2 cellular contexts compared by ENCODE assay signal in genomic region chr10:60618861-60619260, GRCh38.
TF ChIP-seq lines count a peak whose summit lies in the region.

No MANE protein-coding gene starts in this region.

TF ChIP-seq in Ishikawa, 13 proteins besides CTCF, POLR2A, EP300 and RAD21 (continued from another document):
- TF ChIP-seq YY1 (IDR thresholded peaks at IDR 0.05; ENCODE audit: low read depth) = no peak
- TF ChIP-seq NFIC (IDR thresholded peaks at IDR 0.05) = no peak
- TF ChIP-seq TAF1 (IDR thresholded peaks at IDR 0.05; ENCODE audit: low read depth) = no peak

TF ChIP-seq in H1, 55 proteins besides CTCF, POLR2A, EP300 and RAD21 (continued from another document):
- TF ChIP-seq, protein P1, sequence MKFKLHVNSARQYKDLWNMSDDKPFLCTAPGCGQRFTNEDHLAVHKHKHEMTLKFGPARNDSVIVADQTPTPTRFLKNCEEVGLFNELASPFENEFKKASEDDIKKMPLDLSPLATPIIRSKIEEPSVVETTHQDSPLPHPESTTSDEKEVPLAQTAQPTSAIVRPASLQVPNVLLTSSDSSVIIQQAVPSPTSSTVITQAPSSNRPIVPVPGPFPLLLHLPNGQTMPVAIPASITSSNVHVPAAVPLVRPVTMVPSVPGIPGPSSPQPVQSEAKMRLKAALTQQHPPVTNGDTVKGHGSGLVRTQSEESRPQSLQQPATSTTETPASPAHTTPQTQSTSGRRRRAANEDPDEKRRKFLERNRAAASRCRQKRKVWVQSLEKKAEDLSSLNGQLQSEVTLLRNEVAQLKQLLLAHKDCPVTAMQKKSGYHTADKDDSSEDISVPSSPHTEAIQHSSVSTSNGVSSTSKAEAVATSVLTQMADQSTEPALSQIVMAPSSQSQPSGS (IDR thresholded peaks at IDR 0.05; ENCODE audit: low read length) = no peak
- TF ChIP-seq GABPA (IDR thresholded peaks at IDR 0.05; ENCODE audit: borderline replicate concordance, insufficient read depth, low read length) = no peak
- no peak for TF ChIP-seq ZNF274 (IDR thresholded peaks at IDR 0.05; ENCODE audit: borderline replicate concordance, extremely low read depth, low read length)
- no peak for TF ChIP-seq POU5F1 (IDR thresholded peaks at IDR 0.05; ENCODE audit: low read depth, low read length)
- no peak for TF ChIP-seq CBX8 (IDR thresholded peaks at IDR 0.05; ENCODE audit: borderline replicate concordance, low read depth, low read length)
- TF ChIP-seq YY1 (IDR thresholded peaks at IDR 0.05; ENCODE audit: low read depth, low read length) = no peak
- no peak for TF ChIP-seq CHD2 (IDR thresholded peaks at IDR 0.05; ENCODE audit: low read length)
- TF ChIP-seq ATF3 (IDR thresholded peaks at IDR 0.05; ENCODE audit: insufficient read depth, low read depth, low read length) = no peak
- no peak for TF ChIP-seq CBX5 (IDR thresholded peaks at IDR 0.05; ENCODE audit: low read depth, low read length)
- TF ChIP-seq KDM5A (IDR thresholded peaks at IDR 0.05; ENCODE audit: low read length) = no peak
- TF ChIP-seq PHF8 (conservative IDR thresholded peaks at IDR 0.05; ENCODE audit: low read depth, low read length) = no peak
- no peak for TF ChIP-seq POLR2AphosphoS5 (IDR thresholded peaks at IDR 0.05; ENCODE audit: low read depth, low read length)
- no peak for TF ChIP-seq GTF2F1 (IDR thresholded peaks at IDR 0.05; ENCODE audit: borderline replicate concordance, low read depth, low read length)
- TF ChIP-seq, protein P2, sequence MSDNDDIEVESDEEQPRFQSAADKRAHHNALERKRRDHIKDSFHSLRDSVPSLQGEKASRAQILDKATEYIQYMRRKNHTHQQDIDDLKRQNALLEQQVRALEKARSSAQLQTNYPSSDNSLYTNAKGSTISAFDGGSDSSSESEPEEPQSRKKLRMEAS (IDR thresholded peaks at IDR 0.05) = no peak
- no peak for TF ChIP-seq TCF12 (IDR thresholded peaks at IDR 0.05; ENCODE audit: low read depth, low read length)
- no peak for TF ChIP-seq RNF2 (IDR thresholded peaks at IDR 0.05; ENCODE audit: borderline replicate concordance, low read depth, low read length, missing control alignments, poor library complexity, severe bottlenecking)
- no peak for TF ChIP-seq JUND (IDR thresholded peaks at IDR 0.05; ENCODE audit: low read length)
